Comparison of ENCODE assay signal across 19 cellular contexts in the genomic region with DNA sequence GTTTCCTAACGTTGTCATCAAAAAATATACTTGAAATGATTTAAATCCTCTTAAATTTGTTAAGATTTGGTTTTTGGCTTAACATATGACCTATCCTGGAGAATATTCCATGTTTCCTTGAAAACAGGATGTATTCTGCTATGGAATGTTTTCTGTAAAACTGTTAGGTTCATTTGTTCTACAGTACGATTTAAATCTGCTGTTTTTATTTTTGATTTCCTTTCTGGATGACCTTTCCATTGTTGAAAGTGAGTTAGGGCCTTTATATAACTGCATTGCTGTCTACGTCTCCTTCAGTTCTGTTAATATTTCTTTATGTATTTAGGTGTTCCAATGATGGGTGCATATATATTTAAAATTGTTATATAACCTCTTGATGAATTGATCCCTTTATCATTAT.
A peak's percentile ranks its signal among the peaks of the same experiment; 100 is the strongest.
DNase-seq lines count a peak whose midpoint lies in the region; ATAC-seq, FAIRE-seq and TF ChIP-seq lines count a peak whose summit lies in the region.
"Had no signal": no experiment of that assay in that cellular context is flagged by ENCODE, and none has a peak within 500 bp of the region (broad histone marks: within the 10 kb centered on the region; RNA-seq: fewer than 3 reads in every experiment).

No MANE protein-coding gene starts in this region.

- H3K4me2 ChIP-seq in endothelial cell of umbilical vein (ENCODE audit: insufficient read depth, low read length) = peak overlapping the region; percentile 58
- H3K4me2 ChIP-seq: A549; BLaER1 treated with 17β-estradiol and CSF1 and Interleukin-3, amounts not matched to agents 10 nM and 100 nM had no signal

- FAIRE-seq in endothelial cell of umbilical vein (lab: Jason Lieb, UNC) = no peak
- FAIRE-seq: A549, D721Med, G401.6, GM12891 had no signal

- no peaks in the 10 kb centered on the region for H3K36me3 ChIP-seq in endothelial cell of umbilical vein (ENCODE audit: control insufficient read depth in 2 of 2, extremely low read depth in 1 of 2, insufficient read depth in 2 of 2, low read length in 2 of 2)
- H3K36me3 ChIP-seq: BLaER1 treated with 17β-estradiol and CSF1 and Interleukin-3, amounts not matched to agents 10 nM and 100 nM had no signal

- no peaks in the 10 kb centered on the region for H3K27me3 ChIP-seq in endothelial cell of umbilical vein (ENCODE audit: control insufficient read depth in 2 of 2, insufficient read depth in 2 of 2, low read length in 2 of 2)
- H3K27me3 ChIP-seq: BLaER1 treated with 17β-estradiol and CSF1 and Interleukin-3, amounts not matched to agents 10 nM and 100 nM had no signal

- no peak overlapping the region for H3K4me3 ChIP-seq in endothelial cell of umbilical vein (replicated peaks in 1 of 3; ENCODE audit: insufficient read depth in 1 of 3, low read depth in 1 of 3, low read length in 3 of 3)
- H3K4me3 ChIP-seq: A549; BLaER1 treated with 17β-estradiol and CSF1 and Interleukin-3, amounts not matched to agents 10 nM and 100 nM had no signal

- POLR2A ChIA-PET in endothelial cell of umbilical vein (lab: Charles Lee) = no interaction called here

- dilution Hi-C loops in endothelial cell of umbilical vein (cut with MboI; ENCODE audit: extremely low pct_ligation_motif_present, low sequenced_read_pairs) = no loop called here

- no peak overlapping the region for H3K9ac ChIP-seq in endothelial cell of umbilical vein (replicated peaks; ENCODE audit: extremely low read depth, insufficient read depth, low read length)
- H3K9ac ChIP-seq: BLaER1 treated with 17β-estradiol and CSF1 and Interleukin-3, amounts not matched to agents 10 nM and 100 nM had no signal

- TF ChIP-seq POLR2A in endothelial cell of umbilical vein (IDR thresholded peaks at IDR 0.05; ENCODE audit: low read depth, low read length) = no peak

- H3K79me2 ChIP-seq in endothelial cell of umbilical vein (ENCODE audit: control insufficient read depth, insufficient read depth, low read length) = peaks cover 13% of the 10 kb centered on the region

- intact Hi-C loops in endothelial cell of umbilical vein (cut with micrococcal nuclease) = no loop called here

- DNase-seq in dermis blood vessel endothelial cell (peak; percentile 55), endothelial cell of umbilical vein (ENCODE audit: low read depth, low spot score) (peak; percentile 73), lung microvascular endothelial cell (ENCODE audit: low read depth in 2 of 2) (peak; percentile 64 to 79), NCI-H1092 (lab: John Stamatoyannopoulos, UW) (no peak)
- DNase-seq: AML-193; Caco-2; Calu3; CD4-positive, alpha-beta T cell; CD8-positive, alpha-beta T cell; DMS79 treated with DMSO at 0.1 percent for 48 hours; GF-D8 had no signal

- peak overlapping the region; percentile 28 for H3K27ac ChIP-seq in endothelial cell of umbilical vein (ENCODE audit: insufficient read depth, low read depth, low read length)
- H3K27ac ChIP-seq: 22Rv1; A549; BLaER1 treated with 17β-estradiol and CSF1 and Interleukin-3, amounts not matched to agents 10 nM and 100 nM; C4-2B had no signal

- no peaks in the 10 kb centered on the region for H3K9me1 ChIP-seq in endothelial cell of umbilical vein (replicated peaks; ENCODE audit: control insufficient read depth, extremely low read depth, insufficient read depth, low read length)

- peaks cover 12% of the 10 kb centered on the region for H3K4me1 ChIP-seq in endothelial cell of umbilical vein (ENCODE audit: control insufficient read depth, extremely low read depth, insufficient read depth, low read length)
- H3K4me1 ChIP-seq: A549; BLaER1 treated with 17β-estradiol and CSF1 and Interleukin-3, amounts not matched to agents 10 nM and 100 nM; Caco-2 had no signal

- no peaks in the 10 kb centered on the region for H3K9me3 ChIP-seq in endothelial cell of umbilical vein (replicated peaks; ENCODE audit: control insufficient read depth, insufficient read depth, low read length)
- H3K9me3 ChIP-seq: A549 had no signal

- CTCF ChIA-PET in endothelial cell of umbilical vein (lab: Charles Lee) = no interaction called here

- no peak for TF ChIP-seq CTCF in endothelial cell of umbilical vein (IDR thresholded peaks at IDR 0.05; ENCODE audit: extremely low read depth in 1 of 2, insufficient read depth in 1 of 2, low read depth in 1 of 2, low read length in 2 of 2)

- no peak overlapping the region for H2AFZ ChIP-seq in endothelial cell of umbilical vein (ENCODE audit: low read depth, low read length)

- no peaks in the 10 kb centered on the region for H4K20me1 ChIP-seq in endothelial cell of umbilical vein (replicated peaks; ENCODE audit: control insufficient read depth, extremely low read depth, insufficient read depth, low read length)
- H4K20me1 ChIP-seq: BLaER1 treated with 17β-estradiol and CSF1 and Interleukin-3, amounts not matched to agents 10 nM and 100 nM had no signal

- BruUV-seq in endothelial cell of umbilical vein (replicated peaks; lab: Mats Ljungman, UMichigan) = no TSS peak

- ATAC-seq in GM18858 (IDR thresholded peaks at IDR 0.05; ENCODE audit: unreplicated experiment) = no peak
- ATAC-seq: A549; CD8-positive, alpha-beta T cell had no signal

TF ChIP-seq in endothelial cell of umbilical vein, 7 proteins besides CTCF, POLR2A, EP300 and RAD21:
- TF ChIP-seq, protein P1, sequence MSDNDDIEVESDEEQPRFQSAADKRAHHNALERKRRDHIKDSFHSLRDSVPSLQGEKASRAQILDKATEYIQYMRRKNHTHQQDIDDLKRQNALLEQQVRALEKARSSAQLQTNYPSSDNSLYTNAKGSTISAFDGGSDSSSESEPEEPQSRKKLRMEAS (IDR thresholded peaks at IDR 0.05; ENCODE audit: insufficient read depth, insufficient read length) = no peak
- TF ChIP-seq JUN (IDR thresholded peaks at IDR 0.05; ENCODE audit: borderline replicate concordance, insufficient read depth, insufficient read length, low read depth) (no peak), EZH2 (IDR thresholded peaks at IDR 0.05; ENCODE audit: borderline replicate concordance, low read depth, low read length, severe bottlenecking) (no peak), MYC (IDR thresholded peaks at IDR 0.05; ENCODE audit: low read depth, low read length) (no peak), GATA2 (IDR thresholded peaks at IDR 0.05; ENCODE audit: insufficient read depth, insufficient read length, low read depth, low read length) (no peak), POLR2AphosphoS5 (IDR thresholded peaks at IDR 0.05; ENCODE audit: insufficient read depth, low read depth, low read length) (no peak), FOS (IDR thresholded peaks at IDR 0.05; ENCODE audit: borderline replicate concordance, insufficient read depth, low read length) (no peak)
